28 cellular contexts compared by ENCODE assay signal in the genomic region with DNA sequence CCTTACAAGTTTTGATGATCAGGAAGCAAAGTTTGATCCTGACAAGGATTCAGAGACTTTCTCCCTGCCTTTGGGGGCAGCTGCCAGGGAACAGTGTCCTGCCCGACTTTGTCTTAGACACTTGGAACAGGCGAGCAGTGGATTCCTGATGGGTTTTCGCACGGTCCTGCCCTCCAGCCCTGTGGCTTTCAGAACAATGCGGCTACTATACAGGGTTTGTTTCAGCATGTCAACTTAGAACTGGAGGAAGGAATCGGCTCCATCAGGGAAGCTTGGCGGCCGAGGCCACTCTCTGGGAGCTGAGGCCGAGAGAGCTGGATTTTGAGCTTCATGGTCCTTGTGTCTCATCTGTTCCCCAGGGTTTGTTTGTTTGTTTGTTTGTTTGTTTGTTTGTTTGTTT. TPM values are rescaled to one million over a fixed set of nuclear protein-coding genes. Genes with fewer than 3 reads are reported as not detected.
DNase-seq lines count a peak whose midpoint lies in the region; ATAC-seq and TF ChIP-seq lines count a peak whose summit lies in the region.
"Had no signal": no experiment of that assay in that cellular context is flagged by ENCODE, and none has a peak within 500 bp of the region (broad histone marks: within the 10 kb centered on the region; RNA-seq: fewer than 3 reads in every experiment).

No MANE protein-coding gene starts in this region.

- ATAC-seq in gastrocnemius medialis (no peak), lower lobe of right lung (no peak)
- ATAC-seq in naive thymus-derived CD8-positive, alpha-beta T cell, result no peak
- ATAC-seq: HCT116, PC-3, Right ventricle myocardium inferior had no signal

- TF ChIP-seq CTCF in mammary epithelial cell (conservative IDR thresholded peaks at IDR 0.05 in 1 of 2, IDR thresholded peaks at IDR 0.05 in 1 of 2; ENCODE audit: extremely low read depth in 1 of 2, insufficient read depth in 1 of 2, low read depth in 1 of 2, low read length in 2 of 2), result no peak
- TF ChIP-seq CTCF in nephron progenitor cell (IDR thresholded peaks at IDR 0.05), result no peak
- no peak for TF ChIP-seq CTCF in gastrocnemius medialis (IDR thresholded peaks at IDR 0.05 in 4 of 5, conservative IDR thresholded peaks at IDR 0.05 in 1 of 5)
- no peak for TF ChIP-seq CTCF in lower lobe of right lung (IDR thresholded peaks at IDR 0.05)

- no peaks in the 10 kb centered on the region for H3K9me3 ChIP-seq in mammary epithelial cell (replicated peaks; ENCODE audit: insufficient read depth, low read length)
- H3K9me3 ChIP-seq in gastrocnemius medialis, result no peaks in the 10 kb centered on the region
- H3K9me3 ChIP-seq in lower lobe of right lung, result no peaks in the 10 kb centered on the region
- H3K9me3 ChIP-seq: BE2C, SJCRH30 had no signal

- H3K4me1 ChIP-seq in mammary epithelial cell (ENCODE audit: insufficient read depth, low read length) (peaks cover 35% of the 10 kb centered on the region), gastrocnemius medialis (peaks cover 9 to 10% of the 10 kb centered on the region in 2 donors), lower lobe of right lung (no peaks in the 10 kb centered on the region)
- H3K4me1 ChIP-seq: BE2C, SJCRH30 had no signal

- H3K27me3 Mint-ChIP-seq in nephron progenitor cell (ENCODE audit: low read depth, poor library complexity), result peaks cover 44% of the 10 kb centered on the region
- peaks cover 0 to 17% (median 5%) of the 10 kb centered on the region in 5 donors for H3K27me3 Mint-ChIP-seq in naive thymus-derived CD8-positive, alpha-beta T cell

- in situ Hi-C loops in mammary epithelial cell (cut with MboI; ENCODE audit: low sequenced_read_pairs in 2 of 2), result no loop called here
- in situ Hi-C loops in gastrocnemius medialis (cut with MboI; ENCODE audit: low sequenced_read_pairs in 4 of 4), result no loop called here

- H3K9me3 Mint-ChIP-seq in nephron progenitor cell, result no peaks in the 10 kb centered on the region
- no peaks in the 10 kb centered on the region for H3K9me3 Mint-ChIP-seq in naive thymus-derived CD8-positive, alpha-beta T cell
- H3K9me3 Mint-ChIP-seq: CD8-positive, alpha-beta memory T cell had no signal

- WGBS in mammary epithelial cell (ENCODE audit: low coverage, missing lambda C conversion rate), result 0% methylated on average over 6 of the region's 9 CpGs

- H3K27ac ChIP-seq in mammary epithelial cell (ENCODE audit: insufficient read depth, low read depth, low read length) (peak overlapping the region; percentile 45), gastrocnemius medialis (peak overlapping the region in 3 of 4 donors; percentile 48 to 51 (median 49)), lower lobe of right lung (no peak overlapping the region)
- H3K27ac ChIP-seq: HL-60, SJCRH30 had no signal

- H3K9ac ChIP-seq in mammary epithelial cell (ENCODE audit: insufficient read depth, low read length), result peak overlapping the region; percentile 65

- H3K36me3 ChIP-seq in mammary epithelial cell (ENCODE audit: insufficient read depth, low read length) (peaks cover 13% of the 10 kb centered on the region), gastrocnemius medialis (no peaks in the 10 kb centered on the region), lower lobe of right lung (no peaks in the 10 kb centered on the region)
- H3K36me3 ChIP-seq: BE2C, SJCRH30 had no signal

- no peaks in the 10 kb centered on the region for H4K20me1 ChIP-seq in mammary epithelial cell (ENCODE audit: insufficient read depth, low read length)

- intact Hi-C loops in mammary epithelial cell (cut with micrococcal nuclease), result loop anchor here (1.0 kb wide), 1 partner anchor 8 kb away; no protein-coding TSS in a partner anchor
- intact Hi-C loops in gastrocnemius medialis (cut with DNase I; ENCODE audit: low total_unique reads), result loop anchor here (10.0 kb wide), 1 partner anchor 175 kb away; no protein-coding TSS in a partner anchor
- intact Hi-C loops in lower lobe of right lung (cut with DNase I), result no loop called here

- H3K4me1 Mint-ChIP-seq in nephron progenitor cell, result peaks cover 56% of the 10 kb centered on the region
- H3K4me1 Mint-ChIP-seq in naive thymus-derived CD8-positive, alpha-beta T cell, result no peaks in the 10 kb centered on the region
- H3K4me1 Mint-ChIP-seq: CD14-positive monocyte; CD8-positive, alpha-beta memory T cell had no signal

- H2AFZ ChIP-seq in mammary epithelial cell (ENCODE audit: low read depth, low read length), result peak overlapping the region; percentile 18

- no peak for TF ChIP-seq POLR2A in gastrocnemius medialis (IDR thresholded peaks at IDR 0.05)

- dilution Hi-C loops in mammary epithelial cell (cut with HindIII; ENCODE audit: low sequenced_read_pairs), result loop anchor here (10.0 kb wide), 1 partner anchor 145 kb away; no protein-coding TSS in a partner anchor

- peaks cover 93% of the 10 kb centered on the region for H3K79me2 ChIP-seq in mammary epithelial cell (ENCODE audit: insufficient read depth, low read length)

- peak; percentile 61 for DNase-seq in COLO829 (ENCODE audit: low spot score)
- DNase-seq in mammary epithelial cell, result peak; percentile 77
- DNase-seq in nephron progenitor cell, result no peak
- DNase-seq in gastrocnemius medialis, result no peak
- DNase-seq in midbrain (lab: John Stamatoyannopoulos, UW), result no peak
- no peak for DNase-seq in naive thymus-derived CD8-positive, alpha-beta T cell
- no peak for DNase-seq in effector CD4-positive, alpha-beta T cell
- DNase-seq in lower lobe of right lung, result no peak
- DNase-seq: 8988T; ACHN; BE2C; Calu3; CD8-positive, alpha-beta memory T cell; DMS79 treated with DMSO at 0.1 percent for 48 hours; GOT3; NCI-H1092 treated with DMSO at 0.1 percent for 48 hours; NCI-H1436; NCI-H187 treated with DMSO at 0.1 percent for 48 hours; NCI-H2171 treated with DMSO at 0.1 percent for 48 hours; NCI-H524; NCI-H748 treated with DMSO at 0.1 percent for 48 hours; NK-92 treated with Interleukin-12 subunit alpha and Interleukin-12 subunit beta, amount 100 ng/mL, for 24 hours; PC-3; SJCRH30 had no signal

- no TSS peak for BruUV-seq in mammary epithelial cell (replicated peaks; lab: Mats Ljungman, UMichigan)

- H3K27me3 ChIP-seq in mammary epithelial cell (ENCODE audit: insufficient read depth, low read length) (no peaks in the 10 kb centered on the region), gastrocnemius medialis (no peaks in the 10 kb centered on the region), lower lobe of right lung (ENCODE audit: low read depth) (peaks cover 9% of the 10 kb centered on the region)
- H3K27me3 ChIP-seq: BE2C, SJCRH30 had no signal

- H3K27ac Mint-ChIP-seq in nephron progenitor cell, result no peak overlapping the region
- H3K27ac Mint-ChIP-seq in naive thymus-derived CD8-positive, alpha-beta T cell, result no peak overlapping the region
- H3K27ac Mint-ChIP-seq: CD14-positive monocyte; CD8-positive, alpha-beta memory T cell had no signal

- H3K4me3 ChIP-seq in mammary epithelial cell (replicated peaks in 1 of 3; ENCODE audit: insufficient read depth in 1 of 3, low read depth in 2 of 3, low read length in 3 of 3) (no peak overlapping the region), gastrocnemius medialis (no peak overlapping the region), lower lobe of right lung (no peak overlapping the region)
- H3K4me3 ChIP-seq: SJCRH30 had no signal

- H3K4me3 Mint-ChIP-seq in nephron progenitor cell, result peak overlapping the region; percentile 25
- no peak overlapping the region for H3K4me3 Mint-ChIP-seq in naive thymus-derived CD8-positive, alpha-beta T cell
- H3K4me3 Mint-ChIP-seq: CD14-positive monocyte; CD8-positive, alpha-beta memory T cell had no signal

- no peaks in the 10 kb centered on the region for H3K36me3 Mint-ChIP-seq in nephron progenitor cell (ENCODE audit: low read depth)
- H3K36me3 Mint-ChIP-seq in naive thymus-derived CD8-positive, alpha-beta T cell, result no peaks in the 10 kb centered on the region
- H3K36me3 Mint-ChIP-seq: CD14-positive monocyte; CD8-positive, alpha-beta memory T cell had no signal

- peak overlapping the region; percentile 56 for H3K4me2 ChIP-seq in mammary epithelial cell (ENCODE audit: insufficient read depth, low read depth, low read length)

- POLR2A ChIA-PET in naive thymus-derived CD8-positive, alpha-beta T cell (lab: Charles Lee), result no interaction called here

- CTCF ChIA-PET in mammary epithelial cell (lab: Charles Lee; ENCODE audit: low non-redundant PET), result no interaction called here

RNA-seq across cellular contexts. Expression of a gene that starts 11.5 kb away (rescaled TPM):
- total RNA-seq in mammary epithelial cell (100 to 1,000 TPM in 1 of 2 donors, 10 to 100 TPM in 1; 54.3 to 181 TPM), gastrocnemius medialis (1 to 10 TPM; 2.3 to 9.2 (median 4.2) TPM), lower lobe of right lung (9.0 TPM)
- polyA plus RNA-seq in mammary epithelial cell, result 147 TPM
- 191 TPM for polyA minus RNA-seq in mammary epithelial cell
- total RNA-seq in naive thymus-derived CD8-positive, alpha-beta T cell, result not detected
- not detected for polyA plus RNA-seq in naive thymus-derived CD8-positive, alpha-beta T cell
- total RNA-seq: CD8-positive, alpha-beta memory T cell had no signal
- polyA plus RNA-seq: CD14-positive monocyte; CD8-positive, alpha-beta memory T cell had no signal

Comparison
In these comparisons a context has a peak if more than half of its experiments do, and no peak if none do; other contexts are left out.
1. DNase-seq: peak in COLO829 (single experiment) and mammary epithelial cell (single experiment); none in nephron progenitor cell (single experiment), gastrocnemius medialis (0 of 2), midbrain (single experiment), naive thymus-derived CD8-positive, alpha-beta T cell (0 of 10), effector CD4-positive, alpha-beta T cell (single experiment) and lower lobe of right lung (single experiment).